ENCODE assay signal across 1 cellular context in the genomic region with DNA sequence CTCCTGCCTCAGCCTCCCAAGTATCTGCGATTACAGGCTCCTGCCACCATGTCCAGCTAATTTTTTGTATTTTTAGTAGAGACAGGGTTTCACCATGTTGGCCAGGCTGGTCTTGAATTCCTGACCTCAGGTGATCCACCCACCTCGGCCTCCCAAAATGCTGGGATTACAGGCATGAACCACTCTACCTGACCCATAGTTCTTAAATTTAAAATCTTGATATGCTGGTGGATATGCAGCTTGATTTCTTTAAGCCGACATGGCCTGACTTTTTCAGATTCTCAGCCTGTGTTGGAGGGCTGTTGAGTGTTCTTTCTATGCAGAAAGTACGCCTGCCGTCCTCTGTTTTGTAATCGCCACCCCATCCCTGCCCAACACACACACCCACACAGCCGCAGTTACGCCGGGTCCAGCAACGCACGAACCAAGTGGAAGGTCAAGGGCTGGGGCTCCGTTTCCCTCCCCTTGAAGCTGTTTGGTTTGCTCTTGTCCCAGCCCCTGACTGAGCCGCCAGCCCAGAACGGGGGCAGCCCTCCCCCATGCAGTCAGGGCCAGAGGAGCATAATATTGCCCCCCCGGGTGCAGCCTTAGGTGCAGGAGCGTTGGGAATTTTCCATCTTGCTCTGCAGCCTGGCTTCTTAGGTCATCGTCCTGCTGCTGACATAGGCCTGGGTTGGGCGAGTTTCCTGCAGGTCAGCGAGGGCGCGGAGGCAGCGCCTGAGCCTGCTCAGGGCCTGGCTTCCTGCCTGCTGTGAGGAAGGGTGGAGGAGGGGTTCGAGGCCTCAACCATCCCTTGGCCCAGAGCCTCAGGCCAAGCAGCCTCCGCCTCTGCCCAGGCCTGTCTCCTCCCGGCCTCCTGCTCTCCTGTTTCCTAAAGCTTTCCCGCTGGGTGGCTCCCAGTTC.
TF ChIP-seq lines count a peak whose summit lies in the region.

No MANE protein-coding gene starts in this region.

TF ChIP-seq in HepG2, 621 proteins besides CTCF, POLR2A, EP300 and RAD21 (continued from another document and continues in another):
- TF ChIP-seq TFAP4 (IDR thresholded peaks at IDR 0.05; ENCODE audit: borderline replicate concordance, low read depth) (peak; percentile 93; the same call in 1 of the 2 replicates), FOXP4 (CRISPR knock-in tag; IDR thresholded peaks at IDR 0.05) (peak; percentile 99), ZFX (CRISPR knock-in tag; IDR thresholded peaks at IDR 0.05; ENCODE audit: low read depth) (peak; percentile 100), ZNF121 (CRISPR knock-in tag; IDR thresholded peaks at IDR 0.05) (no peak), ZNF232 (CRISPR knock-in tag; IDR thresholded peaks at IDR 0.05; ENCODE audit: borderline replicate concordance) (peak; percentile 99), PBX2 (CRISPR knock-in tag; IDR thresholded peaks at IDR 0.05) (no peak; the same call in 1 of the 2 replicates), ZNF407 (CRISPR knock-in tag; IDR thresholded peaks at IDR 0.05; ENCODE audit: not compliant biosample characterization) (peak; percentile 77), ZNF609 (CRISPR knock-in tag; IDR thresholded peaks at IDR 0.05; ENCODE audit: borderline replicate concordance) (peak; percentile 99), NFKB2 (CRISPR knock-in tag; IDR thresholded peaks at IDR 0.05; ENCODE audit: borderline replicate concordance) (peak; percentile 99), STAT5B (CRISPR knock-in tag; IDR thresholded peaks at IDR 0.05) (peak; percentile 83), ZC3H4 (CRISPR knock-in tag; IDR thresholded peaks at IDR 0.05; ENCODE audit: borderline replicate concordance) (no peak; the same call in 1 of the 2 replicates), HNRNPLL (IDR thresholded peaks at IDR 0.05; ENCODE audit: low read depth, low read length, poor library complexity, severe bottlenecking) (peak; percentile 94), ARNT (IDR thresholded peaks at IDR 0.05) (no peak)
- TF ChIP-seq, protein P1, sequence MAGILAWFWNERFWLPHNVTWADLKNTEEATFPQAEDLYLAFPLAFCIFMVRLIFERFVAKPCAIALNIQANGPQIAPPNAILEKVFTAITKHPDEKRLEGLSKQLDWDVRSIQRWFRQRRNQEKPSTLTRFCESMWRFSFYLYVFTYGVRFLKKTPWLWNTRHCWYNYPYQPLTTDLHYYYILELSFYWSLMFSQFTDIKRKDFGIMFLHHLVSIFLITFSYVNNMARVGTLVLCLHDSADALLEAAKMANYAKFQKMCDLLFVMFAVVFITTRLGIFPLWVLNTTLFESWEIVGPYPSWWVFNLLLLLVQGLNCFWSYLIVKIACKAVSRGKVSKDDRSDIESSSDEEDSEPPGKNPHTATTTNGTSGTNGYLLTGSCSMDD (CRISPR knock-in tag; IDR thresholded peaks at IDR 0.05) = no peak
- TF ChIP-seq, protein P2, sequence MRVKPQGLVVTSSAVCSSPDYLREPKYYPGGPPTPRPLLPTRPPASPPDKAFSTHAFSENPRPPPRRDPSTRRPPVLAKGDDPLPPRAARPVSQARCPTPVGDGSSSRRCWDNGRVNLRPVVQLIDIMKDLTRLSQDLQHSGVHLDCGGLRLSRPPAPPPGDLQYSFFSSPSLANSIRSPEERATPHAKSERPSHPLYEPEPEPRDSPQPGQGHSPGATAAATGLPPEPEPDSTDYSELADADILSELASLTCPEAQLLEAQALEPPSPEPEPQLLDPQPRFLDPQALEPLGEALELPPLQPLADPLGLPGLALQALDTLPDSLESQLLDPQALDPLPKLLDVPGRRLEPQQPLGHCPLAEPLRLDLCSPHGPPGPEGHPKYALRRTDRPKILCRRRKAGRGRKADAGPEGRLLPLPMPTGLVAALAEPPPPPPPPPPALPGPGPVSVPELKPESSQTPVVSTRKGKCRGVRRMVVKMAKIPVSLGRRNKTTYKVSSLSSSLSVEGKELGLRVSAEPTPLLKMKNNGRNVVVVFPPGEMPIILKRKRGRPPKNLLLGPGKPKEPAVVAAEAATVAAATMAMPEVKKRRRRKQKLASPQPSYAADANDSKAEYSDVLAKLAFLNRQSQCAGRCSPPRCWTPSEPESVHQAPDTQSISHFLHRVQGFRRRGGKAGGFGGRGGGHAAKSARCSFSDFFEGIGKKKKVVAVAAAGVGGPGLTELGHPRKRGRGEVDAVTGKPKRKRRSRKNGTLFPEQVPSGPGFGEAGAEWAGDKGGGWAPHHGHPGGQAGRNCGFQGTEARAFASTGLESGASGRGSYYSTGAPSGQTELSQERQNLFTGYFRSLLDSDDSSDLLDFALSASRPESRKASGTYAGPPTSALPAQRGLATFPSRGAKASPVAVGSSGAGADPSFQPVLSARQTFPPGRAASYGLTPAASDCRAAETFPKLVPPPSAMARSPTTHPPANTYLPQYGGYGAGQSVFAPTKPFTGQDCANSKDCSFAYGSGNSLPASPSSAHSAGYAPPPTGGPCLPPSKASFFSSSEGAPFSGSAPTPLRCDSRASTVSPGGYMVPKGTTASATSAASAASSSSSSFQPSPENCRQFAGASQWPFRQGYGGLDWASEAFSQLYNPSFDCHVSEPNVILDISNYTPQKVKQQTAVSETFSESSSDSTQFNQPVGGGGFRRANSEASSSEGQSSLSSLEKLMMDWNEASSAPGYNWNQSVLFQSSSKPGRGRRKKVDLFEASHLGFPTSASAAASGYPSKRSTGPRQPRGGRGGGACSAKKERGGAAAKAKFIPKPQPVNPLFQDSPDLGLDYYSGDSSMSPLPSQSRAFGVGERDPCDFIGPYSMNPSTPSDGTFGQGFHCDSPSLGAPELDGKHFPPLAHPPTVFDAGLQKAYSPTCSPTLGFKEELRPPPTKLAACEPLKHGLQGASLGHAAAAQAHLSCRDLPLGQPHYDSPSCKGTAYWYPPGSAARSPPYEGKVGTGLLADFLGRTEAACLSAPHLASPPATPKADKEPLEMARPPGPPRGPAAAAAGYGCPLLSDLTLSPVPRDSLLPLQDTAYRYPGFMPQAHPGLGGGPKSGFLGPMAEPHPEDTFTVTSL (CRISPR knock-in tag; IDR thresholded peaks at IDR 0.05; ENCODE audit: borderline replicate concordance) = no peak
- TF ChIP-seq, protein P3, sequence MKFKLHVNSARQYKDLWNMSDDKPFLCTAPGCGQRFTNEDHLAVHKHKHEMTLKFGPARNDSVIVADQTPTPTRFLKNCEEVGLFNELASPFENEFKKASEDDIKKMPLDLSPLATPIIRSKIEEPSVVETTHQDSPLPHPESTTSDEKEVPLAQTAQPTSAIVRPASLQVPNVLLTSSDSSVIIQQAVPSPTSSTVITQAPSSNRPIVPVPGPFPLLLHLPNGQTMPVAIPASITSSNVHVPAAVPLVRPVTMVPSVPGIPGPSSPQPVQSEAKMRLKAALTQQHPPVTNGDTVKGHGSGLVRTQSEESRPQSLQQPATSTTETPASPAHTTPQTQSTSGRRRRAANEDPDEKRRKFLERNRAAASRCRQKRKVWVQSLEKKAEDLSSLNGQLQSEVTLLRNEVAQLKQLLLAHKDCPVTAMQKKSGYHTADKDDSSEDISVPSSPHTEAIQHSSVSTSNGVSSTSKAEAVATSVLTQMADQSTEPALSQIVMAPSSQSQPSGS (CRISPR knock-in tag; IDR thresholded peaks at IDR 0.05) = peak; percentile 98
